Comparison of ENCODE assay signal across 15 cellular contexts in the genomic region with DNA sequence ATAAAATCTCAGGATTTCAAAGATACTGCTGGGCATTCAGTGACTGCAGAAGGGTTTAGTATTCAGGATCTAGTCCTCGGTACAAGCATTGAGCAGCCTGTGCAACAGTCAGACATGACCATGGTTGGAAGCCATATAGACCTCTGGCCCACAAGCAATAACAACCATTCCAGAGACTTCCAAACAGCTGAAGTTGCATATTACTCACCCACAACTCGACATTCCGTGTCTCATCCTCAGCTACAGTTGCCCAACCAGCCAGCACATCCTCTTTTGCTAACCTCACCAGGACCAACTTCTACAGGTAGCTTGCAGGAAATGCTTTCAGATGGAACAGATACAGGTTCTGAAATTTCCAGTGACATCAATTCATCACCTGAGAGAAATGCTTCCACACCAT.
"Had no signal": no experiment of that assay in that cellular context is flagged by ENCODE, and none has a peak within 500 bp of the region (broad histone marks: within the 10 kb centered on the region; RNA-seq: fewer than 3 reads in every experiment).

No MANE protein-coding gene starts in this region.

- DNase-seq: activated CD4-positive, alpha-beta memory T cell treated with anti-CD3 and anti-CD28 coated beads, Interleukin-2, amount 10 ng/mL, durations not matched to agents 7 days and 5 days; activated CD4-positive, alpha-beta T cell treated with anti-CD3 and anti-CD28 coated beads for 36 hours; activated CD8-positive, alpha-beta memory T cell treated with anti-CD3 and anti-CD28 coated beads, Interleukin-2, amount 50 U/mL, for 4 hours; activated naive CD4-positive, alpha-beta T cell treated with anti-CD3 and anti-CD28 coated beads for 36 hours; central memory CD4-positive, alpha-beta T cell; effector memory CD4-positive, alpha-beta T cell; left ventricle myocardium superior; stomach; T-cell; T1000; thyroid gland; uterus; WERI-Rb-1 had no signal

- H3K36me3 ChIP-seq: neural progenitor cell, stomach, thyroid gland, uterus, WERI-Rb-1 had no signal

- H3K4me2 ChIP-seq: neural progenitor cell had no signal

- H3K27ac ChIP-seq: neural progenitor cell, parathyroid adenoma, stomach, thyroid gland, uterus, WERI-Rb-1 had no signal

- H3K9ac ChIP-seq: neural progenitor cell, parathyroid adenoma had no signal

- ATAC-seq: activated CD4-positive, alpha-beta T cell treated with anti-CD3 and anti-CD28 coated beads for 36 hours; left ventricle myocardium superior; T-cell had no signal

- H2AFZ ChIP-seq: neural progenitor cell, parathyroid adenoma had no signal

- H3K4me1 ChIP-seq: neural progenitor cell, stomach, thyroid gland, uterus had no signal

- H3K27me3 ChIP-seq: neural progenitor cell, thyroid gland, uterus had no signal

- H3K9me3 ChIP-seq: stomach, thyroid gland, uterus had no signal

- H3K79me2 ChIP-seq: parathyroid adenoma had no signal

- H3K4me3 ChIP-seq: neural progenitor cell, stomach, thyroid gland, uterus had no signal
